8 cellular contexts compared by ENCODE assay signal in genomic region chr17:16521070-16521727, GRCh38. TPM values are rescaled to one million over a fixed set of nuclear protein-coding genes. Genes with fewer than 3 reads are reported as not detected.
DNase-seq lines count a peak whose midpoint lies in the region; ATAC-seq and TF ChIP-seq lines count a peak whose summit lies in the region.

No MANE protein-coding gene starts in this region.

- H3K9me3 ChIP-seq in adipocyte (ENCODE audit: control insufficient read depth, low read length) (no peaks in the 10 kb centered on the region), heart left ventricle (no peaks in the 10 kb centered on the region)

- TF ChIP-seq CTCF in heart left ventricle (IDR thresholded peaks at IDR 0.05) = peak; percentile 84 to 97 (median 92)

- DNase-seq in CMK (ENCODE audit: low read depth) = peak; percentile 52
- DNase-seq in NCI-H1436 (lab: John Stamatoyannopoulos, UW) = peak; percentile 58
- peak; percentile 63 to 93 for DNase-seq in SW 1271 (lab: John Stamatoyannopoulos, UW)
- peak; percentile 94 for DNase-seq in adipocyte (ENCODE audit: low read depth)
- DNase-seq in heart left ventricle = peak in 4 of 5 donors; percentile 70 to 80 (median 74)
- peak; percentile 73 for DNase-seq in retina

- H3K27ac ChIP-seq in heart left ventricle = no peak overlapping the region

- H3K27me3 ChIP-seq in adipocyte (replicated peaks; ENCODE audit: control insufficient read depth, insufficient read depth, low read length) (no peaks in the 10 kb centered on the region), heart left ventricle (no peaks in the 10 kb centered on the region)

- no peak for TF ChIP-seq POLR2A in heart left ventricle (IDR thresholded peaks at IDR 0.05)

- H3K4me3 ChIP-seq in adipocyte (ENCODE audit: low read length) (no peak overlapping the region), heart left ventricle (no peak overlapping the region)

- H3K36me3 ChIP-seq in adipocyte (ENCODE audit: control insufficient read depth, insufficient read depth, low read length, severe bottlenecking) = no peaks in the 10 kb centered on the region
- no peaks in the 10 kb centered on the region for H3K36me3 ChIP-seq in heart left ventricle

- peaks cover 23% of the 10 kb centered on the region for H3K4me1 ChIP-seq in adipocyte (ENCODE audit: control insufficient read depth, insufficient read depth, low read length)
- peaks cover 0 to 18% (median 7%) of the 10 kb centered on the region in 12 donors for H3K4me1 ChIP-seq in heart left ventricle

- intact Hi-C loops in heart left ventricle (cut with DNase I) = loop anchor here (1.0 to 5.0 kb wide), 9 partner anchors 58 to 159 kb away; no protein-coding TSS in a partner anchor

- ATAC-seq in GM21576 (IDR thresholded peaks at IDR 0.05; ENCODE audit: unreplicated experiment) (peak; percentile 70), heart left ventricle (peak; percentile 86 to 93 (median 90)), HG03571 (IDR thresholded peaks at IDR 0.05; ENCODE audit: unreplicated experiment) (no peak)

- H3K9ac ChIP-seq in adipocyte (ENCODE audit: low read length) = peak overlapping the region; percentile 32

- 32 to 35% (median 34%) methylated on average over 7 of the region's 7 CpGs for WGBS in heart left ventricle, 4 donors

RNA-seq across cellular contexts. Expression of gene LRRC75A, which starts 29.2 kb away (rescaled TPM):
- total RNA-seq in heart left ventricle = 1 to 10 TPM in 3 of 9 donors, under 1 TPM in 6; 0.37 to 2.5 (median 0.98) TPM
- under 1 TPM; 0.42 to 0.85 TPM for polyA plus RNA-seq in heart left ventricle

RNA-seq across cellular contexts. Expression of gene ZNF287, which starts 47.8 kb away (rescaled TPM):
- total RNA-seq in heart left ventricle = 10 to 100 TPM in 5 of 9 donors, 1 to 10 TPM in 4; 3.8 to 14.7 (median 10.2) TPM
- polyA plus RNA-seq in heart left ventricle = 10 to 100 TPM in 1 of 2 donors, 1 to 10 TPM in 1; 6.1 to 11.8 TPM
